Comparison of ENCODE assay signal across 12 cellular contexts in the genomic region with DNA sequence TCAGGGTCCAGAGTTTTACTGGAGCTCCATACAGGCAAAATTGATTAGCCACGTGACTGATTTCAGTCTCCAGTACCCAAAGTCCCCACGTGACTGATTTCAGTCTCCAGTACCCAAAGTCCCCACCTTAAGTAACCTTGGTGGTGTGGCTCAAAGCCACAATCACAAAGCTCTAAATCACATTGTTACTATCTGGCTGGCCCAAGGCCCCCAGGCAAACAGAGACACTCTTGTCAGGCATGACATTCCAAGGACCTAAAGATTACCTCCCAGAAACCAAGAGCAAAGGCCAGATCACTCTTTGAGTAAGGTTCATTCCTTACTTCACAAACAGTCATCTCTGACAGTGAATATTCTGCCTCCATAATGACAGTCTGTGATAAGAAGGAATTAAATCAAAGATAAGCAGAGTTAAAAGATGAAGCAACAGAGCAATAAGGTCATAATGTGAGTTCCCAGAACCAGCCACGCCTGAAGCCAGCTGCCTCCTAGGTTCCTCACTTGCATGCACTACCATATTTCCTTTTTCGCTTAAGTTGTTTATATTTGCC.
DNase-seq lines count a peak whose midpoint lies in the region; ATAC-seq, FAIRE-seq and TF ChIP-seq lines count a peak whose summit lies in the region.
"Had no signal": no experiment of that assay in that cellular context is flagged by ENCODE, and none has a peak within 500 bp of the region (broad histone marks: within the 10 kb centered on the region; RNA-seq: fewer than 3 reads in every experiment).

No MANE protein-coding gene starts in this region.

- no peak for TF ChIP-seq RAD21 in HepG2 (CRISPR knock-in tag; IDR thresholded peaks at IDR 0.05)

- CTCF ChIA-PET in HepG2 (lab: Yijun Ruan, JAX; ENCODE audit: low intra/inter-chr PET ratio, low total read pairs): interaction anchor here (0.7 kb wide), 1 partner anchor 64 kb away, joined by 4 read pairs; no protein-coding TSS in a partner anchor

- FAIRE-seq in HepG2 (lab: Jason Lieb, UNC) (no peak), HTR-8/SVneo (lab: Jason Lieb, UNC) (no peak)
- FAIRE-seq: TTC549 had no signal

- H3K4me3 ChIP-seq in WERI-Rb-1 (ENCODE audit: low read depth, low read length) (no peak overlapping the region), HepG2 (replicated peaks in 1 of 3; ENCODE audit: insufficient read depth in 1 of 3, low read depth in 2 of 3, low read length in 3 of 3) (no peak overlapping the region), thyroid gland (replicated peaks in 1 of 3) (no peak overlapping the region), HAP-1 (no peak overlapping the region)
- H3K4me3 ChIP-seq: right lobe of liver had no signal

- 0 out of 2 replicates have a peak overlapping the region, but pooled peaks have one; percentile 23 for H3K4me2 ChIP-seq in HepG2 (ENCODE audit: low read depth, low read length)

- H3K27me3 ChIP-seq in WERI-Rb-1 (ENCODE audit: insufficient read depth, low read depth, severe bottlenecking) (no peaks in the 10 kb centered on the region), HepG2 (ENCODE audit: control insufficient read depth in 1 of 2, insufficient read depth in 2 of 2, low read length in 2 of 2) (no peaks in the 10 kb centered on the region; a peak in 1 of 5 replicates), thyroid gland (no peaks in the 10 kb centered on the region), HAP-1 (ENCODE audit: low read depth) (no peaks in the 10 kb centered on the region; the same call in 1 of the 2 replicates)
- H3K27me3 ChIP-seq: right lobe of liver had no signal

- in situ Hi-C loops in HepG2 (cut with HindIII; ENCODE audit: extremely low pct_ligation_motif_present, low pct_unique_long_range_greater_than_20kb): no loop called here
- in situ Hi-C loops in HAP-1 (cut with MboI; ENCODE audit: low sequenced_read_pairs): no loop called here

- no peaks in the 10 kb centered on the region for H3K9me3 ChIP-seq in WERI-Rb-1 (ENCODE audit: severe bottlenecking)
- H3K9me3 ChIP-seq in HepG2 (ENCODE audit: low read length): no peaks in the 10 kb centered on the region
- H3K9me3 ChIP-seq in thyroid gland: no peaks in the 10 kb centered on the region
- no peaks in the 10 kb centered on the region for H3K9me3 ChIP-seq in HAP-1
- H3K9me3 ChIP-seq: right lobe of liver had no signal

- no peaks in the 10 kb centered on the region for H3K79me2 ChIP-seq in HepG2 (ENCODE audit: insufficient read depth, low read length)

- H2AFZ ChIP-seq in HepG2 (ENCODE audit: low read length): no peak overlapping the region

- no peak for TF ChIP-seq POLR2A in HepG2 (IDR thresholded peaks at IDR 0.05; ENCODE audit: insufficient read depth in 1 of 2, low read depth in 2 of 2, low read length in 2 of 2)
- no peak for TF ChIP-seq POLR2A in thyroid gland (IDR thresholded peaks at IDR 0.05)

- peak; percentile 9 for DNase-seq in LoVo (ENCODE audit: low spot score)
- DNase-seq in WERI-Rb-1: no peak
- no peak for DNase-seq in HepG2 (ENCODE audit: low spot score)
- peak; percentile 23 to 51 for DNase-seq in thyroid gland
- no peak for DNase-seq in HTR-8/SVneo (ENCODE audit: insufficient read length, low spot score)
- DNase-seq in HAP-1 (ENCODE audit: low spot score in 2 of 2): no peak
- DNase-seq in activated CD4-positive, alpha-beta T cell treated with anti-CD3 and anti-CD28 coated beads for 1 hour: no peak
- DNase-seq: central memory CD4-positive, alpha-beta T cell; NCI-H1417 treated with DMSO at 0.1 percent for 48 hours; NK-92 treated with Interleukin-12 subunit alpha and Interleukin-12 subunit beta, amount 100 ng/mL, for 24 hours; right lobe of liver had no signal

- TF ChIP-seq EP300 in HepG2 (IDR thresholded peaks at IDR 0.05; ENCODE audit: low read depth in 2 of 2, low read length in 2 of 2) (no peak), HepG2 (CRISPR knock-in tag; IDR thresholded peaks at IDR 0.05; ENCODE audit: borderline replicate concordance) (no peak)

- H3K4me1 ChIP-seq in HepG2 (ENCODE audit: insufficient read depth, low read length): peaks cover 42% of the 10 kb centered on the region
- H3K4me1 ChIP-seq in thyroid gland: peaks cover 29 to 64% of the 10 kb centered on the region in 2 donors
- H3K4me1 ChIP-seq in HAP-1: peaks cover 11% of the 10 kb centered on the region

- peak overlapping the region; percentile 31; the same call in 1 of the 2 replicates for H3K27ac ChIP-seq in WERI-Rb-1
- no peak overlapping the region for H3K27ac ChIP-seq in HepG2 (ENCODE audit: extremely low read length, insufficient read depth, low read length)
- peak overlapping the region; percentile 46 to 87 (median 71) for H3K27ac ChIP-seq in thyroid gland

- POLR2A ChIA-PET in HepG2 (lab: Yijun Ruan, JAX): no interaction called here

- no TSS peak for BruUV-seq in HepG2 (replicated peaks; lab: Mats Ljungman, UMichigan)

- WGBS in HepG2 (ENCODE audit: low lambda C conversion rate): 23% methylated on average over 4 of the region's 4 CpGs
- 68 to 84% methylated on average over 4 of the region's 4 CpGs for WGBS in thyroid gland, 2 donors

- H3K36me3 ChIP-seq in WERI-Rb-1 (no peaks in the 10 kb centered on the region), HepG2 (replicated peaks in 1 of 2; ENCODE audit: control insufficient read depth in 1 of 2, insufficient read depth in 2 of 2, low read length in 2 of 2) (no peaks in the 10 kb centered on the region), thyroid gland (no peaks in the 10 kb centered on the region), HAP-1 (replicated peaks) (no peaks in the 10 kb centered on the region)
- H3K36me3 ChIP-seq: right lobe of liver had no signal

- ATAC-seq in HepG2: peak; percentile 35; the same call in 1 of the 3 replicates

- H3K9ac ChIP-seq in HepG2 (ENCODE audit: insufficient read depth, low read depth, low read length): no peak overlapping the region

- H4K20me1 ChIP-seq in HepG2 (ENCODE audit: insufficient read depth, low read length): no peaks in the 10 kb centered on the region

- intact Hi-C loops in HepG2 (cut with micrococcal nuclease; ENCODE audit: unreplicated experiment): no loop called here
- intact Hi-C loops in thyroid gland (cut with DNase I): no loop called here

- TF ChIP-seq CTCF in WERI-Rb-1 (IDR thresholded peaks at IDR 0.05; ENCODE audit: low read depth, low read length) (no peak), HepG2 (CRISPR knock-in tag; IDR thresholded peaks at IDR 0.05) (no peak), thyroid gland (IDR thresholded peaks at IDR 0.05) (no peak)

TF ChIP-seq in HepG2, 621 proteins besides CTCF, POLR2A, EP300 and RAD21:
- TF ChIP-seq ATF7 (IDR thresholded peaks at IDR 0.05): no peak
- TF ChIP-seq ATF7 (CRISPR knock-in tag; IDR thresholded peaks at IDR 0.05): no peak
- TF ChIP-seq, protein P1, sequence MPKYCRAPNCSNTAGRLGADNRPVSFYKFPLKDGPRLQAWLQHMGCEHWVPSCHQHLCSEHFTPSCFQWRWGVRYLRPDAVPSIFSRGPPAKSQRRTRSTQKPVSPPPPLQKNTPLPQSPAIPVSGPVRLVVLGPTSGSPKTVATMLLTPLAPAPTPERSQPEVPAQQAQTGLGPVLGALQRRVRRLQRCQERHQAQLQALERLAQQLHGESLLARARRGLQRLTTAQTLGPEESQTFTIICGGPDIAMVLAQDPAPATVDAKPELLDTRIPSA (CRISPR knock-in tag; IDR thresholded peaks at IDR 0.05; ENCODE audit: borderline replicate concordance): no peak
- TF ChIP-seq RAD51 (IDR thresholded peaks at IDR 0.05; ENCODE audit: borderline replicate concordance): peak; percentile 51; the same call in 1 of the 2 replicates
- TF ChIP-seq, protein P2, sequence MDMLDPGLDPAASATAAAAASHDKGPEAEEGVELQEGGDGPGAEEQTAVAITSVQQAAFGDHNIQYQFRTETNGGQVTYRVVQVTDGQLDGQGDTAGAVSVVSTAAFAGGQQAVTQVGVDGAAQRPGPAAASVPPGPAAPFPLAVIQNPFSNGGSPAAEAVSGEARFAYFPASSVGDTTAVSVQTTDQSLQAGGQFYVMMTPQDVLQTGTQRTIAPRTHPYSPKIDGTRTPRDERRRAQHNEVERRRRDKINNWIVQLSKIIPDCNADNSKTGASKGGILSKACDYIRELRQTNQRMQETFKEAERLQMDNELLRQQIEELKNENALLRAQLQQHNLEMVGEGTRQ (IDR thresholded peaks at IDR 0.05; ENCODE audit: low read depth, low read length): peak; percentile 84
- TF ChIP-seq, protein P2 (CRISPR knock-in tag; IDR thresholded peaks at IDR 0.05; ENCODE audit: borderline replicate concordance): peak; percentile 44; the same call in 1 of the 2 replicates
- peak; percentile 73; the same call in 1 of the 2 replicates for TF ChIP-seq ZNF329 (CRISPR knock-in tag; IDR thresholded peaks at IDR 0.05; ENCODE audit: low read depth)

Comparison
In these comparisons a context has a peak if more than half of its experiments do, and no peak if none do; other contexts are left out.
1. DNase-seq: peak in LoVo (single experiment) and thyroid gland (2 of 2); none in WERI-Rb-1 (single experiment), HepG2 (single experiment), HTR-8/SVneo (single experiment), HAP-1 (0 of 2) and activated CD4-positive, alpha-beta T cell treated with anti-CD3 and anti-CD28 coated beads for 1 hour (single experiment).